ENCODE assay signal across 9 cellular contexts in genomic region chr6:149852180-149852579, GRCh38. TPM values are rescaled to one million over a fixed set of nuclear protein-coding genes. Genes with fewer than 3 reads are reported as not detected.
DNase-seq lines count a peak whose midpoint lies in the region; ATAC-seq, FAIRE-seq and TF ChIP-seq lines count a peak whose summit lies in the region.
"Had no signal": no experiment of that assay in that cellular context is flagged by ENCODE, and none has a peak within 500 bp of the region (broad histone marks: within the 10 kb centered on the region; RNA-seq: fewer than 3 reads in every experiment).

No MANE protein-coding gene starts in this region.

- H3K4me2 ChIP-seq in K562 (ENCODE audit: insufficient read depth, low read length) = no peak overlapping the region
- no peak overlapping the region for H3K4me2 ChIP-seq in parathyroid adenoma (ENCODE audit: low read length)

- H3K79me2 ChIP-seq in K562 (ENCODE audit: control insufficient read depth, insufficient read depth, low read length) (no peaks in the 10 kb centered on the region), parathyroid adenoma (peaks cover 35% of the 10 kb centered on the region)

- TF ChIP-seq CTCF in K562 (IDR thresholded peaks at IDR 0.05 in 2 of 3, conservative IDR thresholded peaks at IDR 0.05 in 1 of 3; ENCODE audit: insufficient read depth in 2 of 3, low read depth in 1 of 3, low read length in 3 of 3) = no peak
- no peak for TF ChIP-seq CTCF in parathyroid adenoma (IDR thresholded peaks at IDR 0.05)

- H3K4me1 ChIP-seq in K562 (replicated peaks in 1 of 2; ENCODE audit: control insufficient read depth in 2 of 2, insufficient read depth in 2 of 2, low read length in 2 of 2) (peaks cover 4% of the 10 kb centered on the region in 2 experiments; a peak in 4 of 5 replicates), parathyroid adenoma (peaks cover 36% of the 10 kb centered on the region)

- peaks cover 10 to 13% of the 10 kb centered on the region in 2 experiments; a peak in 3 of 5 replicates for H3K27me3 ChIP-seq in K562 (ENCODE audit: control insufficient read depth in 2 of 2, insufficient read depth in 2 of 2, low read length in 2 of 2)
- H3K27me3 ChIP-seq in parathyroid adenoma (ENCODE audit: control insufficient read depth, insufficient read depth, low read length) = no peaks in the 10 kb centered on the region

- H3K36me3 ChIP-seq in K562 (ENCODE audit: control insufficient read depth, insufficient read depth, low read length) = no peaks in the 10 kb centered on the region
- no peaks in the 10 kb centered on the region for H3K36me3 ChIP-seq in parathyroid adenoma (ENCODE audit: control insufficient read depth, insufficient read depth, low read length)

- H4K20me1 ChIP-seq in K562 (replicated peaks; ENCODE audit: control insufficient read depth, insufficient read depth, low read length) = peaks cover 3% of the 10 kb centered on the region

- H3K4me3 ChIP-seq in K562 (no peak overlapping the region), parathyroid adenoma (ENCODE audit: low read depth, low read length) (no peak overlapping the region)

- DNase-seq in NCI-H1417 (lab: John Stamatoyannopoulos, UW) (peak in 2 of 3 experiments; percentile 43 to 65), NCI-H1417 treated with DMSO at 0.1 percent for 48 hours (lab: John Stamatoyannopoulos, UW) (no peak), KBM-7 (peak; percentile 61), K562 (ENCODE audit: extremely low read depth in 1 of 4, low spot score in 3 of 4) (no peak)
- DNase-seq in activated CD4-positive, alpha-beta T cell treated with anti-CD3 and anti-CD28 coated beads, Interleukin-2, amount 50 U/mL, for 1 hour = no peak

- CTCF ChIA-PET in K562 (lab: Yijun Ruan, JAX; ENCODE audit: low intra/inter-chr PET ratio) = no interaction called here

- no peak for TF ChIP-seq RAD21 in K562 (CRISPR knock-in tag; conservative IDR thresholded peaks at IDR 0.05 in 1 of 2, IDR thresholded peaks at IDR 0.05 in 1 of 2)

- H3K9me3 ChIP-seq in K562 (replicated peaks; ENCODE audit: control insufficient read depth, insufficient read depth, low read depth, low read length) = no peaks in the 10 kb centered on the region
- H3K9me3 ChIP-seq in parathyroid adenoma (ENCODE audit: control insufficient read depth, low read length) = no peaks in the 10 kb centered on the region

- no peak for TF ChIP-seq EP300 in K562 (IDR thresholded peaks at IDR 0.05; ENCODE audit: low read length)

- POLR2A ChIA-PET in K562 (lab: Yijun Ruan, JAX) = interaction anchor here (0.7 kb wide), 1 partner anchor 283 kb away, joined by 3 read pairs; no protein-coding TSS in a partner anchor

- H3K9ac ChIP-seq in K562 (ENCODE audit: insufficient read depth in 1 of 2, low read depth in 2 of 2, low read length in 2 of 2) = no peak overlapping the region
- H3K9ac ChIP-seq in parathyroid adenoma = no peak overlapping the region

- H2AFZ ChIP-seq in K562 (ENCODE audit: low read depth, low read length) = no peak overlapping the region
- H2AFZ ChIP-seq in parathyroid adenoma = no peak overlapping the region

- FAIRE-seq in K562 (lab: Jason Lieb, UNC) = no peak
- FAIRE-seq: A204.1 had no signal

- BruUV-seq in K562 (replicated peaks; lab: Mats Ljungman, UMichigan) = no TSS peak

- intact Hi-C loops in K562 (cut with micrococcal nuclease) = no loop called here

- WGBS in K562 (ENCODE audit: insufficient coverage, low coverage, missing lambda C conversion rate) = 3% methylated on average over 6 of the region's 6 CpGs

- in situ Hi-C loops in KBM-7 (cut with MboI; ENCODE audit: low pct_unique_long_range_greater_than_20kb, low sequenced_read_pairs) (no loop called here), K562 (cut with MboI) (no loop called here)

- TF ChIP-seq POLR2A in K562 (conservative IDR thresholded peaks at IDR 0.05) = no peak

- H3K27ac ChIP-seq in K562 (ENCODE audit: extremely low read depth, low read depth, low read length) (no peak overlapping the region), parathyroid adenoma (peak overlapping the region; percentile 4)

- peak; percentile 37; the same call in 2 of the 3 replicates for ATAC-seq in K562
- no peak for ATAC-seq in GM18502 (IDR thresholded peaks at IDR 0.05; ENCODE audit: poor library complexity, unreplicated experiment)
- ATAC-seq in GM19467 (IDR thresholded peaks at IDR 0.05; ENCODE audit: unreplicated experiment) = no peak

- no peaks in the 10 kb centered on the region for H3K9me1 ChIP-seq in K562 (ENCODE audit: control insufficient read depth, insufficient read depth, low read length)

TF ChIP-seq in K562, 482 proteins besides CTCF, POLR2A, EP300 and RAD21 (continues in another document):
- no peak for TF ChIP-seq HDGF (IDR thresholded peaks at IDR 0.05)
- TF ChIP-seq U2AF1 (optimal IDR thresholded peaks at IDR 0.05; ENCODE audit: low read depth, low read length) = no peak
- TF ChIP-seq RCOR1 (IDR thresholded peaks at IDR 0.05; ENCODE audit: borderline replicate concordance in 1 of 2, low read depth in 2 of 2, low read length in 2 of 2) = peak; percentile 80 to 98; a peak in 3 of 4 replicates
- TF ChIP-seq SMAD4 (CRISPR knock-in tag; conservative IDR thresholded peaks at IDR 0.05) = 0 out of 2 replicates have a peak, but pooled peaks have one; percentile 39
- TF ChIP-seq ARID1B (IDR thresholded peaks at IDR 0.05) = 0 out of 2 replicates have a peak, but pooled peaks have one; percentile 27
- TF ChIP-seq TCF3 (CRISPR knock-in tag; IDR thresholded peaks at IDR 0.05) = peak; percentile 62
- peak; percentile 70 for TF ChIP-seq CBFA2T3 (IDR thresholded peaks at IDR 0.05)
- no peak for TF ChIP-seq CHD1 (IDR thresholded peaks at IDR 0.05; ENCODE audit: low read length)
- TF ChIP-seq FOXP1 (CRISPR knock-in tag; IDR thresholded peaks at IDR 0.05) = 0 out of 2 replicates have a peak, but pooled peaks have one; percentile 46
- TF ChIP-seq FOXA3 (CRISPR knock-in tag; conservative IDR thresholded peaks at IDR 0.05 in 1 of 2, IDR thresholded peaks at IDR 0.05 in 1 of 2) = peak in 1 of 2 experiments; percentile 71; a peak in 2 of 4 replicates
- peak; percentile 95 for TF ChIP-seq SPI1 (IDR thresholded peaks at IDR 0.05; ENCODE audit: borderline replicate concordance, low read depth, low read length)
- peak in 1 of 2 experiments; percentile 92; a peak in 2 of 4 replicates for TF ChIP-seq HDAC1 (IDR thresholded peaks at IDR 0.05)
- peak; percentile 39; the same call in 1 of the 2 replicates for TF ChIP-seq ETV1 (tag; conservative IDR thresholded peaks at IDR 0.05; ENCODE audit: low read depth)
- no peak for TF ChIP-seq RBM15 (IDR thresholded peaks at IDR 0.05; ENCODE audit: insufficient read depth, low read length)
- TF ChIP-seq ZSCAN29 (IDR thresholded peaks at IDR 0.05) = no peak
- peak; percentile 96 for TF ChIP-seq HDAC2 (IDR thresholded peaks at IDR 0.05)
- TF ChIP-seq NFIC (IDR thresholded peaks at IDR 0.05) = peak; percentile 15; the same call in 1 of the 2 replicates
- no peak for TF ChIP-seq SMAD3 (CRISPR knock-in tag; conservative IDR thresholded peaks at IDR 0.05)
- peak; percentile 29; the same call in 1 of the 2 replicates for TF ChIP-seq TAL1 (IDR thresholded peaks at IDR 0.05)
- TF ChIP-seq BRD4 (IDR thresholded peaks at IDR 0.05) = no peak
- 0 out of 2 replicates have a peak, but pooled peaks have one; percentile 31 for TF ChIP-seq CTBP1 (IDR thresholded peaks at IDR 0.05; ENCODE audit: borderline replicate concordance)
- peak; percentile 61 for TF ChIP-seq TEAD4 (IDR thresholded peaks at IDR 0.05; ENCODE audit: low read length)
- TF ChIP-seq TEAD4 (CRISPR knock-in tag; IDR thresholded peaks at IDR 0.05; ENCODE audit: borderline replicate concordance) = no peak
- peak; percentile 97 to 98 for TF ChIP-seq KDM1A (IDR thresholded peaks at IDR 0.05)

RNA-seq across cellular contexts. Expression of gene LRP11, which starts 12.0 kb away (rescaled TPM):
- total RNA-seq in K562 (2011; cell fraction: chromatin; rRNA removed; ENCODE audit: low replicate concordance) = 3.8 and 4.9 TPM in 2 replicates
- total RNA-seq in K562 (2011; cell fraction: nucleolus; rRNA removed) = 3.8 TPM in 2 replicates
- total RNA-seq in K562 (2011; cell fraction: nucleoplasm; rRNA removed) = 3.6 and 5.7 TPM in 2 replicates
- total RNA-seq in K562 (2014; rRNA removed) (2.2 and 4.6 TPM in 2 replicates), K562 (2014; rRNA removed; fragmentation: Illumina TruSeq; extraction: Trizol) (2.7 and 3.5 TPM in 2 replicates), K562 (2015; rRNA removed; fragmentation: Illumina TruSeq; extraction: Trizol) (2.4 and 2.6 TPM in 2 replicates), K562 (2021) (2.9 and 3.6 TPM in 2 replicates)
- polyA plus RNA-seq in K562 (2011; rRNA removed) (2.6 and 8.2 TPM in 2 replicates), K562 (2014; fragmentation: Illumina TruSeq; extraction: Trizol) (1.8 and 3.4 TPM in 2 replicates), K562 (2014; fragmentation: Nextera tagmentation; extraction: Ambion mirVana) (under 1 TPM; 0.51 to 0.94 TPM), K562 (2014; rRNA removed) (2.0 and 2.1 TPM in 2 replicates)
- polyA plus RNA-seq in K562 (2011; cell fraction: cytosol; rRNA removed) = 3.2 and 7.3 TPM in 2 replicates
- polyA plus RNA-seq in K562 (2011; cell fraction: nucleus; rRNA removed) = 1.8 and 5.8 TPM in 2 replicates
- polyA plus RNA-seq in K562 (2012) = 2.6 and 2.7 TPM in 2 replicates
- polyA minus RNA-seq in K562 (2011; rRNA and poly(A)+ RNA removed) = 3.6 and 13.1 TPM in 2 replicates
- 3.4 and 9.2 TPM in 2 replicates for polyA minus RNA-seq in K562 (2011; cell fraction: cytosol; rRNA and poly(A)+ RNA removed)
- polyA minus RNA-seq in K562 (2011; cell fraction: nucleus; rRNA and poly(A)+ RNA removed) = 2.2 and 5.2 TPM in 2 replicates

RNA-seq across cellular contexts. Expression of gene RAET1E, which starts 45.7 kb away (rescaled TPM):
- not detected in 2 replicates for total RNA-seq in K562 (2011; cell fraction: chromatin; rRNA removed; ENCODE audit: low replicate concordance)
- total RNA-seq in K562 (2011; cell fraction: nucleolus; rRNA removed) = not detected in 2 replicates
- not detected in 2 replicates for total RNA-seq in K562 (2011; cell fraction: nucleoplasm; rRNA removed)
- total RNA-seq in K562 (2014; rRNA removed) (not detected in 2 replicates), K562 (2014; rRNA removed; fragmentation: Illumina TruSeq; extraction: Trizol) (not detected in 2 replicates), K562 (2015; rRNA removed; fragmentation: Illumina TruSeq; extraction: Trizol) (not detected in 2 replicates), K562 (2021) (not detected in 2 replicates)
- polyA plus RNA-seq in K562 (2011; rRNA removed) (not detected in 2 replicates), K562 (2014; fragmentation: Illumina TruSeq; extraction: Trizol) (not detected in 2 replicates), K562 (2014; fragmentation: Nextera tagmentation; extraction: Ambion mirVana) (not detected), K562 (2014; rRNA removed) (not detected in 2 replicates)
- 0.01 and 0.18 TPM in 2 replicates for polyA plus RNA-seq in K562 (2011; cell fraction: cytosol; rRNA removed)
- 0.24 TPM in 1 of 2 replicates, not detected in the other for polyA plus RNA-seq in K562 (2011; cell fraction: nucleus; rRNA removed)
- not detected in 2 replicates for polyA plus RNA-seq in K562 (2012)
- polyA minus RNA-seq in K562 (2011; rRNA and poly(A)+ RNA removed) = not detected in 2 replicates
- not detected in 2 replicates for polyA minus RNA-seq in K562 (2011; cell fraction: cytosol; rRNA and poly(A)+ RNA removed)
- polyA minus RNA-seq in K562 (2011; cell fraction: nucleus; rRNA and poly(A)+ RNA removed) = 0.11 and 0.13 TPM in 2 replicates

Comparison
In these comparisons a context has a peak if more than half of its experiments do, and no peak if none do; other contexts are left out.
1. DNase-seq: peak in NCI-H1417 (2 of 3) and KBM-7 (single experiment); none in NCI-H1417 treated with DMSO at 0.1 percent for 48 hours (single experiment), K562 (0 of 4) and activated CD4-positive, alpha-beta T cell treated with anti-CD3 and anti-CD28 coated beads, Interleukin-2, amount 50 U/mL, for 1 hour (single experiment).